ENCODE assay signal across 30 cellular contexts in the genomic region with DNA sequence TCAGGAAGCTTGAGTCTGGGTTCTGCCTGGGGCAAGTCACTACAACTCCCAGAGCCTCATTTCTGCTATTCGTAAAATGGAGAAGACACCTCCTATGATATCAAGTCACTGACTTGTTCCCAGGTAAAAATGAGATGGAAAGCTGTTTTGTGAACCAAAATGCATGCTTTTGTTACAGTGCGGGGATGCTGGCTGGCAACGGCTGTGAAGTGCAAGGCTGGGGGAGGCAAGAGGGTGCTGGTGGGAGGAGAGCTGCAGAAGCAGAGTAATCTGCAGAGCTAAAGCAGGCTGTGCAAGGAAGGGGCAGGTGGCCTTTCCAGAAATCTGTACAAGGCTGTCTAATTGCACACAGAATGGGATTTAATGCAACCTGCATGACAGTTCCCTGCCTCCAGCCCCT.
"Had no signal": no experiment of that assay in that cellular context is flagged by ENCODE, and none has a peak within 500 bp of the region (broad histone marks: within the 10 kb centered on the region; RNA-seq: fewer than 3 reads in every experiment).

No MANE protein-coding gene starts in this region.

- DNase-seq: activated CD4-positive, alpha-beta memory T cell treated with anti-CD3 and anti-CD28 coated beads for 36 hours; activated CD4-positive, alpha-beta T cell treated with anti-CD3 and anti-CD28 coated beads, Interleukin-2, amount 10 ng/mL, durations not matched to agents 24 days and 14 days; activated CD4-positive, CD25-positive, alpha-beta regulatory T cell treated with anti-CD3 and anti-CD28 coated beads, Interleukin-2, amount 50 U/mL, for 72 hours; activated CD8-positive, alpha-beta memory T cell treated with anti-CD3 and anti-CD28 coated beads, Interleukin-2, amount 50 U/mL, for 48 hours; activated gamma-delta T cell; activated naive CD4-positive, alpha-beta T cell treated with anti-CD3 and anti-CD28 coated beads, Interleukin-2, amount 10 ng/mL, durations not matched to agents 7 days and 5 days; activated naive CD8-positive, alpha-beta T cell treated with anti-CD3 and anti-CD28 coated beads, Interleukin-2, amount 10 ng/mL, durations not matched to agents 7 days and 5 days; activated T-cell treated with anti-CD3 and anti-CD28 coated beads, Interleukin-2, amount 50 U/mL, for 24 hours; foreskin keratinocyte; heart right ventricle; kidney glomerular epithelial cell; left lung; lower lobe of right lung; mucosa of descending colon; right lobe of liver; stimulated activated CD4-positive, alpha-beta T cell treated with anti-CD3 and anti-CD28 coated beads, Interleukin-4, amount 100 ng/mL, for 1 hour; stimulated activated naive CD8-positive, alpha-beta T cell treated with anti-CD3 and anti-CD28 coated beads, Interleukin-15, Interleukin-2, amounts not matched to agents 100 U/mL and 50 U/mL, for 24 hours; T-helper 9 cell; trophoblast cell had no signal

- H3K4me3 ChIP-seq: ascending aorta, cardiac muscle cell, coronary artery, heart right ventricle, left lung, lower lobe of right lung, mucosa of descending colon, right lobe of liver, thoracic aorta had no signal

- H3K27ac Mint-ChIP-seq: activated CD4-positive, alpha-beta memory T cell treated with anti-CD3 and anti-CD28 coated beads for 36 hours; activated CD4-positive, alpha-beta T cell treated with anti-CD3 and anti-CD28 coated beads, Interleukin-2, amount 10 ng/mL, durations not matched to agents 24 days and 14 days; activated naive CD4-positive, alpha-beta T cell treated with anti-CD3 and anti-CD28 coated beads, Interleukin-2, amount 10 ng/mL, durations not matched to agents 7 days and 5 days; activated naive CD8-positive, alpha-beta T cell treated with anti-CD3 and anti-CD28 coated beads, Interleukin-2, amount 10 ng/mL, durations not matched to agents 7 days and 5 days; activated T-cell treated with anti-CD3 and anti-CD28 coated beads, Interleukin-2, amount 50 U/mL, for 24 hours; nephron; T-helper 1 cell treated with Interleukin-12 subunit alpha and Interleukin-12 subunit beta and Interleukin-4 antibody, amounts not matched to agents 30 μg/mL and 1 μg/mL, for 36 hours had no signal

- H3K27ac ChIP-seq: ascending aorta, cardiac muscle cell, coronary artery, foreskin keratinocyte, heart right ventricle, left lung, lower lobe of right lung, neutrophil, right lobe of liver, thoracic aorta, VCaP had no signal

- H3K4me3 Mint-ChIP-seq: activated CD4-positive, alpha-beta memory T cell treated with anti-CD3 and anti-CD28 coated beads for 36 hours; activated CD4-positive, alpha-beta T cell treated with anti-CD3 and anti-CD28 coated beads, Interleukin-2, amount 10 ng/mL, durations not matched to agents 24 days and 14 days; activated naive CD4-positive, alpha-beta T cell treated with anti-CD3 and anti-CD28 coated beads, Interleukin-2, amount 10 ng/mL, durations not matched to agents 7 days and 5 days; activated naive CD8-positive, alpha-beta T cell treated with anti-CD3 and anti-CD28 coated beads, Interleukin-2, amount 10 ng/mL, durations not matched to agents 7 days and 5 days; activated T-cell treated with anti-CD3 and anti-CD28 coated beads, Interleukin-2, amount 50 U/mL, for 24 hours; nephron; T-helper 1 cell treated with Interleukin-12 subunit alpha and Interleukin-12 subunit beta and Interleukin-4 antibody, amounts not matched to agents 30 μg/mL and 1 μg/mL, for 36 hours had no signal

- H3K36me3 Mint-ChIP-seq: activated CD4-positive, alpha-beta memory T cell treated with anti-CD3 and anti-CD28 coated beads for 36 hours; activated naive CD4-positive, alpha-beta T cell treated with anti-CD3 and anti-CD28 coated beads, Interleukin-2, amount 10 ng/mL, durations not matched to agents 7 days and 5 days; activated naive CD8-positive, alpha-beta T cell treated with anti-CD3 and anti-CD28 coated beads, Interleukin-2, amount 10 ng/mL, durations not matched to agents 7 days and 5 days; brain had no signal

- H3K9me3 ChIP-seq: ascending aorta, heart right ventricle, left lung, lower lobe of right lung, mucosa of descending colon, neutrophil, right lobe of liver, thoracic aorta had no signal

- H3K4me1 Mint-ChIP-seq: activated CD4-positive, alpha-beta T cell treated with anti-CD3 and anti-CD28 coated beads, Interleukin-2, amount 10 ng/mL, durations not matched to agents 24 days and 14 days; activated naive CD4-positive, alpha-beta T cell treated with anti-CD3 and anti-CD28 coated beads, Interleukin-2, amount 10 ng/mL, durations not matched to agents 7 days and 5 days; activated naive CD8-positive, alpha-beta T cell treated with anti-CD3 and anti-CD28 coated beads, Interleukin-2, amount 10 ng/mL, durations not matched to agents 7 days and 5 days; nephron had no signal

- H3K36me3 ChIP-seq: ascending aorta, cardiac muscle cell, heart right ventricle, left lung, lower lobe of right lung, neutrophil, right lobe of liver, thoracic aorta had no signal

- H3K4me1 ChIP-seq: ascending aorta, foreskin keratinocyte, right lobe of liver had no signal

- FAIRE-seq: TTC549, urothelium cell line had no signal

- H3K9me3 Mint-ChIP-seq: activated CD4-positive, alpha-beta memory T cell treated with anti-CD3 and anti-CD28 coated beads for 36 hours; activated CD4-positive, alpha-beta T cell treated with anti-CD3 and anti-CD28 coated beads, Interleukin-2, amount 10 ng/mL, durations not matched to agents 24 days and 14 days; activated naive CD4-positive, alpha-beta T cell treated with anti-CD3 and anti-CD28 coated beads, Interleukin-2, amount 10 ng/mL, durations not matched to agents 7 days and 5 days; activated naive CD8-positive, alpha-beta T cell treated with anti-CD3 and anti-CD28 coated beads, Interleukin-2, amount 10 ng/mL, durations not matched to agents 7 days and 5 days; activated T-cell treated with anti-CD3 and anti-CD28 coated beads, Interleukin-2, amount 50 U/mL, for 24 hours; brain; nephron; T-helper 1 cell treated with Interleukin-12 subunit alpha and Interleukin-12 subunit beta and Interleukin-4 antibody, amounts not matched to agents 30 μg/mL and 1 μg/mL, for 36 hours had no signal

- H3K27me3 ChIP-seq: ascending aorta, cardiac muscle cell, foreskin keratinocyte, heart right ventricle, left lung, neutrophil, right lobe of liver had no signal
